In the genomic region with DNA sequence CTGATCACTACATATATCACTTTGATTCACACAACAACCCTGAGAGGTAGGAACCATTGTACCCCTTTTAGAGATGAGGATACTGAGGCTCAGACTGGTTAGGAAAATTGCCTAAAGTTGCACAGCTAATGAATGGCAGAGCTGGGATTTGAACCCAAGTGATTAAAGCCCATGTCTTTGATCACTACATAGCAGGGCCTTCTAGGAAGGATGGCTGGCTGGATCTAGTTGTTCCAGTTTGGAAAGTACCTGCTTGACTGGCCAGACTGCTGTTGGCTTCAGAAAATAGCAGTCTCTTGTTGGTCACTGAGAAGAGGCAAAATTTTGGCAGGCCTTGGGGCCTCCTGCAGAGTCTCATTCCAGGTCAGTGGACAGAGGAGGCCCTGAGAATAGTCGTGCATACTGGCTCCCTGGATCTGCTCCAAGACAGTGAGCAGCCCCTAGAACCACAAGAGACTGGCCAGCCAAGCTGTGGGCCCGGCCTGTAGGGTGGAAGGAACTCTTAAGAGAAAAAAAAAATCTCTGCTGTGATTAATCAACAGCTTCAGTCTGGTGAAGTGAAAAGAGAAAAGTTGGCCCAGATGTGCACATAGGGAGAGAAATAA, we compare ENCODE assay signal across 8 cellular contexts. TPM values are rescaled to one million over a fixed set of nuclear protein-coding genes. Genes with fewer than 3 reads are reported as not detected.
DNase-seq lines count a peak whose midpoint lies in the region; ATAC-seq and TF ChIP-seq lines count a peak whose summit lies in the region.

No MANE protein-coding gene starts in this region.

- 0% methylated on average over 2 of the region's 2 CpGs; no CpG with 5 or more reads in 1 of the 2 donors for WGBS in gastroesophageal sphincter (ENCODE audit: low coverage in 1 of 2), 2 donors

- H3K4me3 ChIP-seq in RWPE2 (ENCODE audit: severe bottlenecking) = no peak overlapping the region
- H3K4me3 ChIP-seq in gastroesophageal sphincter = no peak overlapping the region
- H3K4me3 ChIP-seq in CD8-positive, alpha-beta memory T cell (ENCODE audit: low read length) = no peak overlapping the region
- H3K4me3 ChIP-seq in effector memory CD4-positive, alpha-beta T cell (ENCODE audit: insufficient read depth, low read depth, low read length, poor library complexity, severe bottlenecking) = no peak overlapping the region

- peak; percentile 48; the same call in 2 of the 3 replicates for ATAC-seq in RWPE2 (ENCODE audit: low read depth)
- peak; percentile 31 for ATAC-seq in gastroesophageal sphincter

- H3K9me3 ChIP-seq in RWPE2 (ENCODE audit: severe bottlenecking) (no peaks in the 10 kb centered on the region), gastroesophageal sphincter (no peaks in the 10 kb centered on the region)
- H3K9me3 ChIP-seq in CD8-positive, alpha-beta memory T cell (ENCODE audit: low read length) = no peaks in the 10 kb centered on the region
- no peaks in the 10 kb centered on the region for H3K9me3 ChIP-seq in effector memory CD4-positive, alpha-beta T cell (ENCODE audit: control insufficient read depth, low read length)

- H3K27me3 Mint-ChIP-seq in osteocyte (ENCODE audit: unreplicated experiment) = no peaks in the 10 kb centered on the region
- no peaks in the 10 kb centered on the region for H3K27me3 Mint-ChIP-seq in CD8-positive, alpha-beta memory T cell

- no peaks in the 10 kb centered on the region for H3K9me3 Mint-ChIP-seq in osteocyte (ENCODE audit: unreplicated experiment)
- H3K9me3 Mint-ChIP-seq in CD8-positive, alpha-beta memory T cell = no peaks in the 10 kb centered on the region

- H3K27ac ChIP-seq in RWPE2 (ENCODE audit: poor library complexity, severe bottlenecking) (peak overlapping the region; percentile 64), gastroesophageal sphincter (peak overlapping the region in 2 of 4 donors; percentile 20 to 57)
- no peak overlapping the region for H3K27ac ChIP-seq in CD8-positive, alpha-beta memory T cell (ENCODE audit: low read depth, low read length)
- no peak overlapping the region for H3K27ac ChIP-seq in effector memory CD4-positive, alpha-beta T cell (ENCODE audit: insufficient read depth, low read length, poor library complexity, severe bottlenecking)

- peak overlapping the region; percentile 86 for H3K27ac Mint-ChIP-seq in osteocyte (ENCODE audit: unreplicated experiment)
- H3K27ac Mint-ChIP-seq in CD8-positive, alpha-beta memory T cell = peak overlapping the region in 3 of 8 donors; percentile 26 to 45 (median 30)

- no peak for TF ChIP-seq EP300 in gastroesophageal sphincter (IDR thresholded peaks at IDR 0.05)

- H3K27me3 ChIP-seq in RWPE2 (ENCODE audit: insufficient read depth, poor library complexity, severe bottlenecking) = no peaks in the 10 kb centered on the region
- H3K27me3 ChIP-seq in gastroesophageal sphincter = no peaks in the 10 kb centered on the region
- H3K27me3 ChIP-seq in CD8-positive, alpha-beta memory T cell (ENCODE audit: insufficient read depth, low read length, poor library complexity, severe bottlenecking) = no peaks in the 10 kb centered on the region
- no peaks in the 10 kb centered on the region for H3K27me3 ChIP-seq in effector memory CD4-positive, alpha-beta T cell (replicated peaks; ENCODE audit: control insufficient read depth, insufficient read depth, low read length, poor library complexity, severe bottlenecking)

- H3K4me3 Mint-ChIP-seq in osteocyte (ENCODE audit: unreplicated experiment) = no peak overlapping the region
- no peak overlapping the region for H3K4me3 Mint-ChIP-seq in CD8-positive, alpha-beta memory T cell

- DNase-seq in COR-L47 (lab: John Stamatoyannopoulos, UW) (peak; percentile 26), RWPE2 (ENCODE audit: low spot score) (no peak), osteocyte (ENCODE audit: extremely low spot score, unreplicated experiment) (no peak), NCI-H128 (lab: John Stamatoyannopoulos, UW; ENCODE audit: unreplicated experiment) (no peak), occipital lobe (lab: John Stamatoyannopoulos, UW) (no peak)
- no peak for DNase-seq in CD8-positive, alpha-beta memory T cell
- no peak for DNase-seq in effector memory CD4-positive, alpha-beta T cell

- POLR2A ChIA-PET in CD8-positive, alpha-beta memory T cell (lab: Charles Lee) = no interaction called here

- TF ChIP-seq CTCF in RWPE2 (IDR thresholded peaks at IDR 0.05; ENCODE audit: poor library complexity, severe bottlenecking) (no peak), gastroesophageal sphincter (IDR thresholded peaks at IDR 0.05) (no peak), osteocyte (IDR thresholded peaks at IDR 0.05) (no peak)

- H3K4me1 ChIP-seq in RWPE2 (ENCODE audit: insufficient read depth, poor library complexity, severe bottlenecking) (peaks cover 14% of the 10 kb centered on the region), gastroesophageal sphincter (peaks cover 8 to 63% (median 12%) of the 10 kb centered on the region in 3 donors)
- H3K4me1 ChIP-seq in CD8-positive, alpha-beta memory T cell (ENCODE audit: insufficient read depth, low read length) = peaks cover 28% of the 10 kb centered on the region
- H3K4me1 ChIP-seq in effector memory CD4-positive, alpha-beta T cell (ENCODE audit: control insufficient read depth, insufficient read depth, low read length, poor library complexity, severe bottlenecking) = no peaks in the 10 kb centered on the region

- peaks cover 8% of the 10 kb centered on the region; the same call in 1 of the 2 replicates for H3K36me3 ChIP-seq in RWPE2 (ENCODE audit: low read depth)
- H3K36me3 ChIP-seq in gastroesophageal sphincter = peaks cover 0 to 20% of the 10 kb centered on the region in 2 donors
- H3K36me3 ChIP-seq in CD8-positive, alpha-beta memory T cell (ENCODE audit: insufficient read depth, low read length) = peaks cover 13% of the 10 kb centered on the region
- H3K36me3 ChIP-seq in effector memory CD4-positive, alpha-beta T cell (ENCODE audit: control insufficient read depth, insufficient read depth, low read length) = peaks cover 32% of the 10 kb centered on the region

- peaks cover 58% of the 10 kb centered on the region for H3K4me1 Mint-ChIP-seq in osteocyte (ENCODE audit: unreplicated experiment)
- H3K4me1 Mint-ChIP-seq in CD8-positive, alpha-beta memory T cell = peaks cover 34 to 65% (median 60%) of the 10 kb centered on the region in 3 donors

- no peak for TF ChIP-seq POLR2A in gastroesophageal sphincter (IDR thresholded peaks at IDR 0.05)

- H3K36me3 Mint-ChIP-seq in osteocyte (ENCODE audit: unreplicated experiment) = peaks cover 21% of the 10 kb centered on the region
- peaks cover 8 to 59% (median 16%) of the 10 kb centered on the region in 3 donors for H3K36me3 Mint-ChIP-seq in CD8-positive, alpha-beta memory T cell

- CTCF ChIA-PET in CD8-positive, alpha-beta memory T cell (lab: Charles Lee) = interaction anchor here (1.7 to 2.6 kb wide), 2 partner anchors 10 to 89 kb away, joined by 6 read pairs; no protein-coding TSS in a partner anchor

RNA-seq across cellular contexts. Expression of gene PPARD, which starts 17.5 kb away (rescaled TPM):
- 10 to 100 TPM; 10.3 to 16.0 (median 13.3) TPM for total RNA-seq in gastroesophageal sphincter
- 33.1 and 33.8 TPM in 2 replicates for total RNA-seq in osteocyte
- total RNA-seq in CD8-positive, alpha-beta memory T cell = 10 to 100 TPM; 14.8 to 16.2 TPM
- 7.7 TPM for polyA plus RNA-seq in CD8-positive, alpha-beta memory T cell
- 2.2 TPM for total RNA-seq in occipital lobe
